In genomic region chrX:7083468-7084396, GRCh38 we compare ENCODE assay signal across 8 cellular contexts.
DNase-seq lines count a peak whose midpoint lies in the region; ATAC-seq and TF ChIP-seq lines count a peak whose summit lies in the region.

No MANE protein-coding gene starts in this region.

- peaks cover 32% of the 10 kb centered on the region for H3K4me1 Mint-ChIP-seq in endodermal cell

- H3K36me3 ChIP-seq in KOPT-K1 (ENCODE audit: insufficient read depth, low read length) (no peaks in the 10 kb centered on the region; the same call in 1 of the 2 replicates), endodermal cell (ENCODE audit: control insufficient read depth, insufficient read depth, low read length) (no peaks in the 10 kb centered on the region)

- 94 to 100% methylated on average over 1 to 16 of the region's 21 CpGs for WGBS in endodermal cell (ENCODE audit: insufficient coverage in 1 of 2, insufficient read length in 1 of 2), 2 experiments

- H3K27ac ChIP-seq in KOPT-K1 (ENCODE audit: low read depth, low read length, poor library complexity, severe bottlenecking) (peak overlapping the region; percentile 98), endodermal cell (ENCODE audit: low read depth, low read length) (no peak overlapping the region)

- H3K27me3 ChIP-seq in endodermal cell (ENCODE audit: control insufficient read depth, insufficient read depth, low read length, poor library complexity, severe bottlenecking): no peaks in the 10 kb centered on the region

- peaks cover 5% of the 10 kb centered on the region for H3K4me1 ChIP-seq in endodermal cell (ENCODE audit: control insufficient read depth, insufficient read depth, low read length)

- no peaks in the 10 kb centered on the region for H3K27me3 Mint-ChIP-seq in endodermal cell (ENCODE audit: insufficient read depth)

- in situ Hi-C loops in G401 (cut with HindIII; ENCODE audit: low sequenced_read_pairs): no loop called here

- H3K9me3 ChIP-seq in KOPT-K1 (ENCODE audit: insufficient read depth, low read length, poor library complexity, severe bottlenecking): no peaks in the 10 kb centered on the region
- H3K9me3 ChIP-seq in endodermal cell (ENCODE audit: control insufficient read depth, low read length): no peaks in the 10 kb centered on the region

- H3K4me3 ChIP-seq in endodermal cell (ENCODE audit: low read length): no peak overlapping the region

- peaks cover 5% of the 10 kb centered on the region for H3K36me3 Mint-ChIP-seq in endodermal cell (ENCODE audit: low read depth)

- H3K9ac ChIP-seq in endodermal cell (ENCODE audit: extremely low read depth, low read length, poor library complexity, severe bottlenecking): no peak overlapping the region

- no peak for TF ChIP-seq CTCF in endodermal cell (conservative IDR thresholded peaks at IDR 0.05)

- POLR2A ChIA-PET in HEK293T (lab: Yijun Ruan, JAX): no interaction called here

- peak; percentile 16 for DNase-seq in ELF-1 (ENCODE audit: low read depth, low spot score)
- peak; percentile 56 for DNase-seq in activated CD4-positive, alpha-beta T cell treated with anti-CD3 and anti-CD28 coated beads for 48 hours
- DNase-seq in endodermal cell: no peak
- peak; percentile 18 to 58 for DNase-seq in stimulated activated CD4-positive, alpha-beta T cell treated with anti-CD3 and anti-CD28 coated beads, Interleukin-15, amount 100 ng/mL, for 48 hours (ENCODE audit: low read depth in 2 of 2)
- no peak for DNase-seq in HEK293T (ENCODE audit: extremely low spot score)
- DNase-seq in G401 (ENCODE audit: low spot score): no peak

- no peaks in the 10 kb centered on the region for H3K9me3 Mint-ChIP-seq in endodermal cell

- no peak overlapping the region for H3K4me3 Mint-ChIP-seq in endodermal cell

- CTCF ChIA-PET in HEK293T (lab: Yijun Ruan, JAX): interaction anchor here (0.7 kb wide), 1 partner anchor 35 kb away, joined by 5 read pairs; no protein-coding TSS in a partner anchor

- H3K27ac Mint-ChIP-seq in endodermal cell: peak overlapping the region; percentile 3

- peak; percentile 87 for ATAC-seq in GM21717 (IDR thresholded peaks at IDR 0.05; ENCODE audit: unreplicated experiment)

TF ChIP-seq in HEK293T, 16 proteins besides CTCF, POLR2A, EP300 and RAD21:
- TF ChIP-seq BHLHE40 (IDR thresholded peaks at IDR 0.05; ENCODE audit: borderline replicate concordance) (no peak), SUZ12 (IDR thresholded peaks at IDR 0.05) (no peak), ARNT (IDR thresholded peaks at IDR 0.05) (no peak), PKNOX1 (IDR thresholded peaks at IDR 0.05) (no peak), HDGF (IDR thresholded peaks at IDR 0.05; ENCODE audit: borderline replicate concordance) (no peak), FOXA1 (IDR thresholded peaks at IDR 0.05) (no peak), ZNF384 (IDR thresholded peaks at IDR 0.05) (no peak), CTBP1 (IDR thresholded peaks at IDR 0.05; ENCODE audit: borderline replicate concordance) (no peak), NFRKB (IDR thresholded peaks at IDR 0.05) (no peak), ELF4 (IDR thresholded peaks at IDR 0.05) (no peak), FOXK2 (IDR thresholded peaks at IDR 0.05) (no peak), LEF1 (IDR thresholded peaks at IDR 0.05; ENCODE audit: borderline replicate concordance) (no peak), L3MBTL2 (conservative IDR thresholded peaks at IDR 0.05) (no peak), SP1 (IDR thresholded peaks at IDR 0.05) (no peak), TARDBP (IDR thresholded peaks at IDR 0.05) (no peak), FOXM1 (IDR thresholded peaks at IDR 0.05; ENCODE audit: borderline replicate concordance) (no peak)

Comparison
In these comparisons a context has a peak if more than half of its experiments do, and no peak if none do; other contexts are left out.
1. DNase-seq: peak in ELF-1 (single experiment), activated CD4-positive, alpha-beta T cell treated with anti-CD3 and anti-CD28 coated beads for 48 hours (single experiment) and stimulated activated CD4-positive, alpha-beta T cell treated with anti-CD3 and anti-CD28 coated beads, Interleukin-15, amount 100 ng/mL, for 48 hours (2 of 2); none in endodermal cell (single experiment), HEK293T (single experiment) and G401 (single experiment).